ENCODE assay signal across 5 cellular contexts in genomic region chr7:5837153-5837552, GRCh38. TPM values are rescaled to one million over a fixed set of nuclear protein-coding genes. Genes with fewer than 3 reads are reported as not detected.
"Had no signal": no experiment of that assay in that cellular context is flagged by ENCODE, and none has a peak within 500 bp of the region (broad histone marks: within the 10 kb centered on the region; RNA-seq: fewer than 3 reads in every experiment).

No MANE protein-coding gene starts in this region.

RNA-seq across cellular contexts. Expression of gene OCM, which starts 43.4 kb away (rescaled TPM):
- total RNA-seq: HT-29, IMR-90, M059J, Right ventricle myocardium superior, SJSA1 had no signal
- polyA plus RNA-seq: IMR-90 had no signal
